27 cellular contexts compared by ENCODE assay signal in the genomic region with DNA sequence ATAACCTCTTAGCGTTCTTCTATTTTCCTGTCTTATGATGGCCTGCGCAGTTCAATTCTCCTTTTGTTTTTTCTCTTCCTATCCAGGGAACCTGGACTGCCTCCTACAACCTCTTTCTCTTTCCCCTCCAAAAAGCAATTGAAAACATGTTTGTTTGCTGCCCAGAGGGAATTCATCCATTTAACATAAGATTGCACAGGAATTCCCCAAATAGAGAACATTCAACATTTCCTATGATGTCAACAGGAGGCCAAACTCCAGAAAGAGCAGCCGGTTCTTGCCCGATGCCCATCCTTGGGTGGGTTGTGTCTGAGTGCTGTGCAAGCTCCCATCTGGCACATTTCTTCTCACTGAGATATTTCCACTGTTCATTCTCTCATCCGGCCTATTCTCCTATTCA.
"Had no signal": no experiment of that assay in that cellular context is flagged by ENCODE, and none has a peak within 500 bp of the region (broad histone marks: within the 10 kb centered on the region; RNA-seq: fewer than 3 reads in every experiment).

No MANE protein-coding gene starts in this region.

- H3K36me3 Mint-ChIP-seq: immature natural killer cell; memory B cell; mesothelial cell of epicardium; naive thymus-derived CD4-positive, alpha-beta T cell; neural progenitor cell; stimulated activated effector memory CD8-positive, alpha-beta T cell treated with anti-CD3 and anti-CD28 coated beads, Interleukin-12 subunit alpha, Interleukin-12 subunit beta, amount 100 ng/mL, for 72 hours; type B pancreatic cell had no signal

- H3K27me3 ChIP-seq: foreskin keratinocyte, gastroesophageal sphincter, neural progenitor cell, right atrium auricular region, sigmoid colon, stomach, tibial artery had no signal

- H3K36me3 ChIP-seq: gastroesophageal sphincter, lower lobe of right lung, neural progenitor cell, prostate gland, right atrium auricular region, sigmoid colon, stomach, tibial artery had no signal

- H3K9me3 Mint-ChIP-seq: effector memory CD8-positive, alpha-beta T cell; immature natural killer cell; memory B cell; naive thymus-derived CD4-positive, alpha-beta T cell; nephron; neural progenitor cell; stimulated activated effector memory CD8-positive, alpha-beta T cell treated with anti-CD3 and anti-CD28 coated beads, Interleukin-12 subunit alpha, Interleukin-12 subunit beta, amount 100 ng/mL, for 72 hours; type B pancreatic cell had no signal

- ATAC-seq: effector memory CD8-positive, alpha-beta T cell; foreskin keratinocyte; gastroesophageal sphincter; left ventricle myocardium superior; lower lobe of right lung; naive thymus-derived CD4-positive, alpha-beta T cell; stimulated activated effector memory CD8-positive, alpha-beta T cell treated with anti-CD3 and anti-CD28 coated beads, Interleukin-12 subunit alpha, Interleukin-12 subunit beta, amount 100 ng/mL, for 72 hours had no signal

- H3K27ac Mint-ChIP-seq: effector memory CD8-positive, alpha-beta T cell; immature natural killer cell; memory B cell; mesothelial cell of epicardium; naive thymus-derived CD4-positive, alpha-beta T cell; nephron; neural progenitor cell; stimulated activated effector memory CD8-positive, alpha-beta T cell treated with anti-CD3 and anti-CD28 coated beads, Interleukin-12 subunit alpha, Interleukin-12 subunit beta, amount 100 ng/mL, for 72 hours; type B pancreatic cell had no signal

- H3K4me2 ChIP-seq: neural progenitor cell had no signal

- H3K9ac ChIP-seq: neural progenitor cell had no signal

- H2AFZ ChIP-seq: neural progenitor cell had no signal

- H3K9me3 ChIP-seq: gastroesophageal sphincter, lower lobe of right lung, prostate gland, right atrium auricular region, sigmoid colon, stomach, tibial artery had no signal

- H3K4me1 ChIP-seq: foreskin keratinocyte, gastroesophageal sphincter, lower lobe of right lung, neural progenitor cell, prostate gland, right atrium auricular region, stomach had no signal

- H3K27ac ChIP-seq: foreskin keratinocyte, gastroesophageal sphincter, lower lobe of right lung, neural progenitor cell, prostate gland, right atrium auricular region, sigmoid colon, stomach, tibial artery had no signal

- DNase-seq: cerebellar nuclear complex; cortex of kidney; effector memory CD8-positive, alpha-beta T cell; erythroblast; foreskin keratinocyte; hypothalamus; immature natural killer cell; islet precursor cell; kidney glomerular epithelial cell; left ventricle myocardium superior; lower lobe of right lung; naive thymus-derived CD4-positive, alpha-beta T cell; sigmoid colon; stimulated activated CD4-positive, alpha-beta T cell treated with anti-CD3 and anti-CD28 coated beads, Interleukin-2, amount 100 ng/mL, for 24 hours; stimulated activated CD4-positive, alpha-beta T cell treated with anti-CD3 and anti-CD28 coated beads, Interleukin-4, amount 100 ng/mL, for 24 hours; stimulated activated naive CD4-positive, alpha-beta T cell treated with Interleukin-2 at 50 U/mL for 16 hours; stomach; tibial artery had no signal

- H3K4me3 ChIP-seq: gastroesophageal sphincter, lower lobe of right lung, neural progenitor cell, prostate gland, right atrium auricular region, sigmoid colon, stomach, tibial artery had no signal

- H3K27me3 Mint-ChIP-seq: memory B cell had no signal

- H3K4me1 Mint-ChIP-seq: immature natural killer cell; memory B cell; naive thymus-derived CD4-positive, alpha-beta T cell; stimulated activated effector memory CD8-positive, alpha-beta T cell treated with anti-CD3 and anti-CD28 coated beads, Interleukin-12 subunit alpha, Interleukin-12 subunit beta, amount 100 ng/mL, for 72 hours had no signal

- H3K4me3 Mint-ChIP-seq: effector memory CD8-positive, alpha-beta T cell; immature natural killer cell; memory B cell; mesothelial cell of epicardium; naive thymus-derived CD4-positive, alpha-beta T cell; nephron; neural progenitor cell; stimulated activated effector memory CD8-positive, alpha-beta T cell treated with anti-CD3 and anti-CD28 coated beads, Interleukin-12 subunit alpha, Interleukin-12 subunit beta, amount 100 ng/mL, for 72 hours; type B pancreatic cell had no signal
